Comparison of ENCODE assay signal across 8 cellular contexts in genomic region chr22:29315286-29316195, GRCh38. TPM values are rescaled to one million over a fixed set of nuclear protein-coding genes. Genes with fewer than 3 reads are reported as not detected.
DNase-seq lines count a peak whose midpoint lies in the region; ATAC-seq and TF ChIP-seq lines count a peak whose summit lies in the region.

Gene RASL10A, minus strand, starts transcription at chr22:29315697. Its CDS starts 451 bp downstream, at chr22:29315246.

- peaks cover 45% of the 10 kb centered on the region for H3K27me3 ChIP-seq in iPS-15b (ENCODE audit: control insufficient read depth, insufficient read depth, low read length)

- H3K4me3 Mint-ChIP-seq in WTC11: peak within 1 kb of the TSS; percentile 61
- H3K4me3 Mint-ChIP-seq in stimulated activated effector memory CD8-positive, alpha-beta T cell treated with anti-CD3 and anti-CD28 coated beads, Interleukin-12 subunit alpha, Interleukin-12 subunit beta, amount 100 ng/mL, for 72 hours: peak within 1 kb of the TSS; percentile 51

- H3K9ac ChIP-seq in iPS-15b (ENCODE audit: low read depth, low read length): no peak within 1 kb of the TSS

- no peaks in the 10 kb centered on the region for H3K9me3 ChIP-seq in iPS-15b (ENCODE audit: control insufficient read depth, insufficient read depth, low read length)

- DNase-seq in NCI-H82 (lab: John Stamatoyannopoulos, UW): peak; percentile 42
- DNase-seq in NCI-H82 treated with DMSO at 0.1 percent for 48 hours (lab: John Stamatoyannopoulos, UW; ENCODE audit: unreplicated experiment): no peak
- no peak for DNase-seq in WTC11 (ENCODE audit: low spot score)
- no peak for DNase-seq in stimulated activated effector memory CD8-positive, alpha-beta T cell treated with anti-CD3 and anti-CD28 coated beads, Interleukin-12 subunit alpha, Interleukin-12 subunit beta, amount 100 ng/mL, for 72 hours (ENCODE audit: low spot score in 2 of 2)
- no peak for DNase-seq in CD1c-positive myeloid dendritic cell (ENCODE audit: extremely low spot score)
- no peak for DNase-seq in hippocampal formation (lab: John Stamatoyannopoulos, UW)

- no peak for TF ChIP-seq CTCF in WTC11 (IDR thresholded peaks at IDR 0.05)

- no peak within 1 kb of the TSS for H3K27ac Mint-ChIP-seq in WTC11
- no peak within 1 kb of the TSS for H3K27ac Mint-ChIP-seq in stimulated activated effector memory CD8-positive, alpha-beta T cell treated with anti-CD3 and anti-CD28 coated beads, Interleukin-12 subunit alpha, Interleukin-12 subunit beta, amount 100 ng/mL, for 72 hours

- H3K27me3 Mint-ChIP-seq in WTC11 (ENCODE audit: low read depth): peaks cover 55% of the 10 kb centered on the region

- peaks cover 3% of the 10 kb centered on the region; the same call in 1 of the 2 replicates for H3K9me3 Mint-ChIP-seq in WTC11
- H3K9me3 Mint-ChIP-seq in stimulated activated effector memory CD8-positive, alpha-beta T cell treated with anti-CD3 and anti-CD28 coated beads, Interleukin-12 subunit alpha, Interleukin-12 subunit beta, amount 100 ng/mL, for 72 hours: no peaks in the 10 kb centered on the region

- H3K4me1 Mint-ChIP-seq in WTC11: peaks cover 13% of the 10 kb centered on the region
- peaks cover 25% of the 10 kb centered on the region for H3K4me1 Mint-ChIP-seq in stimulated activated effector memory CD8-positive, alpha-beta T cell treated with anti-CD3 and anti-CD28 coated beads, Interleukin-12 subunit alpha, Interleukin-12 subunit beta, amount 100 ng/mL, for 72 hours

- POLR2A ChIA-PET in WTC11 (lab: Charles Lee): interaction anchor here (0.6 kb wide), 1 partner anchor 14 kb away, joined by 3 read pairs; no protein-coding TSS in a partner anchor

- ATAC-seq in WTC11 (peak; percentile 3), HG03571 (IDR thresholded peaks at IDR 0.05; ENCODE audit: unreplicated experiment) (no peak)
- ATAC-seq in stimulated activated effector memory CD8-positive, alpha-beta T cell treated with anti-CD3 and anti-CD28 coated beads, Interleukin-12 subunit alpha, Interleukin-12 subunit beta, amount 100 ng/mL, for 72 hours: no peak

- no peaks in the 10 kb centered on the region for H3K36me3 ChIP-seq in iPS-15b (ENCODE audit: control insufficient read depth, insufficient read depth, low read length)

- H3K36me3 Mint-ChIP-seq in WTC11: peaks cover 6% of the 10 kb centered on the region; the same call in 1 of the 2 replicates
- no peaks in the 10 kb centered on the region for H3K36me3 Mint-ChIP-seq in stimulated activated effector memory CD8-positive, alpha-beta T cell treated with anti-CD3 and anti-CD28 coated beads, Interleukin-12 subunit alpha, Interleukin-12 subunit beta, amount 100 ng/mL, for 72 hours

- H3K4me1 ChIP-seq in iPS-15b (ENCODE audit: control insufficient read depth, insufficient read depth, low read length): peaks cover 11% of the 10 kb centered on the region

- H3K4me3 ChIP-seq in iPS-15b (ENCODE audit: low read depth, low read length): peak within 1 kb of the TSS; percentile 48

- CTCF ChIA-PET in WTC11 (lab: Charles Lee): interaction anchor here (1.1 to 1.5 kb wide), 4 partner anchors 9 to 161 kb away, joined by 3 to 4 read pairs (median 3); partner anchors contain the start of gene GAS2L1

TF ChIP-seq in WTC11, 78 proteins besides CTCF, POLR2A, EP300 and RAD21:
- TF ChIP-seq CREM (CRISPR knock-in tag; IDR thresholded peaks at IDR 0.05): 0 out of 2 replicates have a peak, but pooled peaks have one; percentile 50
- no peak for TF ChIP-seq ZNF232 (CRISPR knock-in tag; IDR thresholded peaks at IDR 0.05)
- 0 out of 2 replicates have a peak, but pooled peaks have one; percentile 1 for TF ChIP-seq SP1 (CRISPR knock-in tag; conservative IDR thresholded peaks at IDR 0.05)
TF ChIP-seq in WTC11: peak in this region for 2.

RNA-seq across cellular contexts. Expression of gene RASL10A, which starts in this region (rescaled TPM):
- total RNA-seq in WTC11 (2021): 1.1 to 1.6 TPM (median 1.6 TPM) in 3 replicates
